ENCODE assay signal across 10 cellular contexts in the genomic region with DNA sequence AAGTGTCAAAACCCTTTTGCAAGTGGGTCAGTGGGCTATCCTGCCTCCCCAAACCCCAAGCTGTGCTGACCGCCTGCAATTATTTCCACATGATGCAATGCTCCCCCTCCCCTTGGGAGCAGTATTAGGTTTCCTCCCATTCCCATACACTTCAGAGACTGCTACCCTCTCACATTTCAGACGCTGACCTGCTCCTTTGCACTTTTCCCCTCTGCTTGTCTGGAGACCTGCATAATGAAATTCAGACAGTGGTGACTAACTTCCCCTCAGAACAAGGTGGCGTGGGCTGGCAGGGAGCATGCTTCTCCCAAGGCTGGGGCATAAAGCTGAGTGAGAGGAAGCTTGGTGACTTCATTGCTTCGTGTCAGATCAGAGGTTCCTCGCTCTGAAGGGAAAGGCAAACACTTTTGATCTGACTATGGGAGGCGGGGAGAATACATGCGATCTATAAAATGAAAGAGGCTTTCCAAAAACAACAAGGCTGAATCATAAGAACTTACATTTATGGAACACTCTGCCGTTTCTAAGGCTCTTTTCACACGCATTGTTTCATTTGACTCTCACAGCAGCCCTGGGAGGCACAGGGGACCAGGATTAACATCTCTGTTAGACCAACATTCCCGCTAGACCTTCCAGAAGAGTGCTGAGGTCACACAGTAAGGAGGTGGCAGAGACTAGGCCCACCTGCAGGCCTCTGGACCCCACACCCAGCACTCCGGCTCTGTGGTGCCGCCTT. TPM values are rescaled to one million over a fixed set of nuclear protein-coding genes. Genes with fewer than 3 reads are reported as not detected.
DNase-seq lines count a peak whose midpoint lies in the region; ATAC-seq and TF ChIP-seq lines count a peak whose summit lies in the region.
"Had no signal": no experiment of that assay in that cellular context is flagged by ENCODE, and none has a peak within 500 bp of the region (broad histone marks: within the 10 kb centered on the region; RNA-seq: fewer than 3 reads in every experiment).

No MANE protein-coding gene starts in this region.

- TF ChIP-seq POLR2A in sigmoid colon (IDR thresholded peaks at IDR 0.05), result no peak

- no peak for TF ChIP-seq CTCF in LNCaP clone FGC (IDR thresholded peaks at IDR 0.05; ENCODE audit: control insufficient read depth, extremely low read depth, insufficient read depth)
- TF ChIP-seq CTCF in neural progenitor cell (IDR thresholded peaks at IDR 0.05), result no peak
- TF ChIP-seq CTCF in sigmoid colon (IDR thresholded peaks at IDR 0.05), result no peak

- peak overlapping the region; percentile 22 for H3K4me3 Mint-ChIP-seq in neural progenitor cell

- no peak for ATAC-seq in GM18861 (IDR thresholded peaks at IDR 0.05; ENCODE audit: unreplicated experiment)
- ATAC-seq in GM21825 (IDR thresholded peaks at IDR 0.05; ENCODE audit: unreplicated experiment), result no peak

- no peaks in the 10 kb centered on the region for H3K36me3 ChIP-seq in neural progenitor cell
- H3K36me3 ChIP-seq in sigmoid colon, result no peaks in the 10 kb centered on the region

- no peak overlapping the region for H3K27ac ChIP-seq in neural progenitor cell
- H3K27ac ChIP-seq in sigmoid colon, result no peak overlapping the region

- H3K27me3 Mint-ChIP-seq in neural progenitor cell (ENCODE audit: insufficient read depth, low read depth), result peaks cover 6% of the 10 kb centered on the region

- intact Hi-C loops in sigmoid colon (cut with DNase I), result no loop called here

- H3K4me2 ChIP-seq in neural progenitor cell, result peak overlapping the region; percentile 53

- no peaks in the 10 kb centered on the region for H3K79me2 ChIP-seq in neural progenitor cell (ENCODE audit: low read depth)

- H3F3A ChIP-seq in neural progenitor cell (ENCODE audit: low read depth), result no peaks in the 10 kb centered on the region

- H3K4me1 ChIP-seq in neural progenitor cell (peaks cover 20% of the 10 kb centered on the region), sigmoid colon (peaks cover 0 to 13% (median 11%) of the 10 kb centered on the region in 4 donors)

- 69% methylated on average over 12 of the region's 12 CpGs for WGBS in sigmoid colon, 2 donors

- H3K9ac ChIP-seq in neural progenitor cell, result no peak overlapping the region

- no peak overlapping the region for H3K4me3 ChIP-seq in LNCaP clone FGC (ENCODE audit: low read depth, low read length)
- no peak overlapping the region for H3K4me3 ChIP-seq in neural progenitor cell
- H3K4me3 ChIP-seq in sigmoid colon, result no peak overlapping the region

- H3K9me3 ChIP-seq in neural progenitor cell (ENCODE audit: low read depth), result no peaks in the 10 kb centered on the region
- no peaks in the 10 kb centered on the region for H3K9me3 ChIP-seq in sigmoid colon

- H4K20me1 ChIP-seq in neural progenitor cell (ENCODE audit: low read depth), result no peaks in the 10 kb centered on the region

- DNase-seq in AG08395 (ENCODE audit: low spot score) (peak; percentile 34), LNCaP clone FGC (ENCODE audit: low read depth) (peak; percentile 8), brain pericyte (ENCODE audit: low read depth, low spot score) (peak; percentile 91), neural progenitor cell (ENCODE audit: low spot score) (peak; percentile 48), sigmoid colon (no peak), cortex of kidney (lab: John Stamatoyannopoulos, UW) (no peak)
- DNase-seq: erythroblast, NCI-H1436 had no signal

- peak overlapping the region; percentile 86 for H2AFZ ChIP-seq in neural progenitor cell (replicated peaks)

- peak overlapping the region; percentile 89 for H3K27ac Mint-ChIP-seq in neural progenitor cell

- no peaks in the 10 kb centered on the region for H3K36me3 Mint-ChIP-seq in neural progenitor cell

- H3K27me3 ChIP-seq in neural progenitor cell (no peaks in the 10 kb centered on the region), sigmoid colon (no peaks in the 10 kb centered on the region)

- peaks cover 20% of the 10 kb centered on the region for H3K4me1 Mint-ChIP-seq in neural progenitor cell

- no peak for TF ChIP-seq EP300 in sigmoid colon (IDR thresholded peaks at IDR 0.05)

- H3K9me3 Mint-ChIP-seq in neural progenitor cell, result no peaks in the 10 kb centered on the region

RNA-seq across cellular contexts. Expression of gene ROR1, which starts 27.5 kb away (rescaled TPM):
- total RNA-seq in neural progenitor cell (ENCODE audit: low replicate concordance) (30.3 and 32.0 TPM in 2 replicates), sigmoid colon (10 to 100 TPM; 27.3 to 37.1 (median 29.3) TPM)
- 1 to 10 TPM in 1 of 3 donors, under 1 TPM in 2; under 0.01 to 1.3 (median 0.23) TPM for polyA plus RNA-seq in sigmoid colon

Comparison
In these comparisons a context has a peak if more than half of its experiments do, and no peak if none do; other contexts are left out.
1. DNase-seq: peak in AG08395 (single experiment), LNCaP clone FGC (single experiment), brain pericyte (single experiment) and neural progenitor cell (single experiment); none in sigmoid colon (single experiment) and cortex of kidney (single experiment).